In the genomic region with DNA sequence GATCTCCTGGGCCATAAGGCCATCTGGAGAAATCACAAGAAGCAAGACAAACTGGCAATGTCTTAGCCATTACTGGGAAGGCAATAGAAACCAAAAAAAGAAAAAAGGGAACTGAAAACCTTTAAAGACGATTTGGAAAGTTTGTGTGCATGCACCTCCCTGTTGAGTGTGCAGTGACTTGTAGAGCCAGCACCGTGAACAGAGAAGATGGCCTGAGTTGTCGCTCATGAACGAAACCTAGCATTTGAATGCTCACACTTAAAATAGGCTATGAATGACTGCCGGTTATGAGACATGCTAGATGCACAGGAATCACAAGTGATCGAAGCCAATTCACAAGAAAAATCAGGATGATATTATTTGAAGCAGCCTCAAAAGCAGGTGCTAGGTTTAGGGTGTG, we compare ENCODE assay signal across 11 cellular contexts.
DNase-seq lines count a peak whose midpoint lies in the region; ATAC-seq and TF ChIP-seq lines count a peak whose summit lies in the region.
"Had no signal": no experiment of that assay in that cellular context is flagged by ENCODE, and none has a peak within 500 bp of the region (broad histone marks: within the 10 kb centered on the region; RNA-seq: fewer than 3 reads in every experiment).

No MANE protein-coding gene starts in this region.

- H3K4me2 ChIP-seq in SU-DHL-6 (ENCODE audit: low read depth, low read length, poor library complexity, severe bottlenecking) = peak overlapping the region; percentile 33
- H3K4me2 ChIP-seq in mesendoderm (ENCODE audit: low read length) = no peak overlapping the region

- peak; percentile 77 for ATAC-seq in GM18499 (IDR thresholded peaks at IDR 0.05; ENCODE audit: insufficient read depth, unreplicated experiment)
- ATAC-seq in GM21447 (IDR thresholded peaks at IDR 0.05; ENCODE audit: unreplicated experiment) = peak; percentile 84
- ATAC-seq in HG03175 (IDR thresholded peaks at IDR 0.05; ENCODE audit: unreplicated experiment) = peak; percentile 78
- no peak for ATAC-seq in activated CD8-positive, alpha-beta T cell treated with anti-CD3 and anti-CD28 coated beads, Interleukin-2, amount 10 ng/mL, durations not matched to agents 7 days and 5 days

- no peak overlapping the region for H2AK5ac ChIP-seq in mesendoderm (ENCODE audit: low read length)

- no peak overlapping the region for H3K4ac ChIP-seq in mesendoderm (ENCODE audit: low read depth, low read length)

- no peaks in the 10 kb centered on the region for H4K20me1 ChIP-seq in SU-DHL-6 (ENCODE audit: low read depth, low read length)

- no peak overlapping the region for H3K4me3 Mint-ChIP-seq in activated CD8-positive, alpha-beta T cell treated with anti-CD3 and anti-CD28 coated beads, Interleukin-2, amount 10 ng/mL, durations not matched to agents 7 days and 5 days
- H3K4me3 Mint-ChIP-seq: nephron progenitor cell had no signal

- no peaks in the 10 kb centered on the region for H3K9me2 ChIP-seq in SU-DHL-6 (replicated peaks; ENCODE audit: insufficient read depth, low read length)

- H2BK15ac ChIP-seq in mesendoderm (replicated peaks; ENCODE audit: low read depth) = no peak overlapping the region

- H3F3A ChIP-seq in SU-DHL-6 (ENCODE audit: insufficient read depth) = 0 out of 2 replicates have a peak, but pooled peaks cover 6% of the 10 kb centered on the region

- no CpG with 5 or more reads among the region's 6 CpGs for WGBS in mesendoderm (ENCODE audit: extremely low coverage, insufficient coverage, low lambda C conversion rate)

- peaks cover 0 to 6% (median 4%) of the 10 kb centered on the region in 4 donors for H3K4me1 ChIP-seq in tibial artery
- H3K4me1 ChIP-seq in mesendoderm (ENCODE audit: control insufficient read depth, low read depth, low read length) = no peaks in the 10 kb centered on the region

- H3K9ac ChIP-seq in SU-DHL-6 (ENCODE audit: low read length) (0 out of 2 replicates have a peak overlapping the region, but pooled peaks have one; percentile 2), mesendoderm (ENCODE audit: low read length) (no peak overlapping the region)

- CTCF ChIA-PET in activated CD8-positive, alpha-beta T cell treated with anti-CD3 and anti-CD28 coated beads, Interleukin-2, amount 10 ng/mL, durations not matched to agents 7 days and 5 days (lab: Charles Lee) = no interaction called here

- no peak overlapping the region for H2BK5ac ChIP-seq in mesendoderm (ENCODE audit: low read length)

- H2BK120ac ChIP-seq in mesendoderm (ENCODE audit: low read depth, low read length) = no peak overlapping the region

- H3K79me2 ChIP-seq in SU-DHL-6 (ENCODE audit: insufficient read depth, low read length) (no peaks in the 10 kb centered on the region), mesendoderm (ENCODE audit: control insufficient read depth, insufficient read depth, low read length) (no peaks in the 10 kb centered on the region)

- H3K27ac Mint-ChIP-seq in activated CD8-positive, alpha-beta T cell treated with anti-CD3 and anti-CD28 coated beads, Interleukin-2, amount 10 ng/mL, durations not matched to agents 7 days and 5 days = no peak overlapping the region
- H3K27ac Mint-ChIP-seq: nephron progenitor cell had no signal

- H2AFZ ChIP-seq in SU-DHL-6 (ENCODE audit: low read depth, low read length, severe bottlenecking) = no peak overlapping the region

- H3K56ac ChIP-seq in mesendoderm (ENCODE audit: low read length) = no peak overlapping the region

- no peak overlapping the region for H4K5ac ChIP-seq in mesendoderm (ENCODE audit: low read length)

- H3K79me1 ChIP-seq in mesendoderm (ENCODE audit: low read length) = no peaks in the 10 kb centered on the region

- H3K4me3 ChIP-seq in SU-DHL-6 (ENCODE audit: insufficient read depth, low read length, poor library complexity, severe bottlenecking) (peak overlapping the region; percentile 38), tibial artery (no peak overlapping the region), mesendoderm (ENCODE audit: low read length) (no peak overlapping the region)

- no peak overlapping the region for H3K23ac ChIP-seq in mesendoderm (ENCODE audit: low read length)

- H3K36me3 Mint-ChIP-seq in activated CD8-positive, alpha-beta T cell treated with anti-CD3 and anti-CD28 coated beads, Interleukin-2, amount 10 ng/mL, durations not matched to agents 7 days and 5 days (ENCODE audit: low read depth) = peaks cover 2% of the 10 kb centered on the region

- intact Hi-C loops in tibial artery (cut with DNase I; ENCODE audit: low total_unique reads) = no loop called here

- no peaks in the 10 kb centered on the region for H3K9me3 Mint-ChIP-seq in activated CD8-positive, alpha-beta T cell treated with anti-CD3 and anti-CD28 coated beads, Interleukin-2, amount 10 ng/mL, durations not matched to agents 7 days and 5 days (ENCODE audit: insufficient read depth)
- H3K9me3 Mint-ChIP-seq: nephron progenitor cell had no signal

- POLR2A ChIA-PET in activated CD8-positive, alpha-beta T cell treated with anti-CD3 and anti-CD28 coated beads, Interleukin-2, amount 10 ng/mL, durations not matched to agents 7 days and 5 days (lab: Charles Lee) = no interaction called here

- H3K27me3 Mint-ChIP-seq in activated CD8-positive, alpha-beta T cell treated with anti-CD3 and anti-CD28 coated beads, Interleukin-2, amount 10 ng/mL, durations not matched to agents 7 days and 5 days (ENCODE audit: low read depth) = no peaks in the 10 kb centered on the region

- no peaks in the 10 kb centered on the region for H3K27me3 ChIP-seq in SU-DHL-6 (ENCODE audit: low read length)
- H3K27me3 ChIP-seq in tibial artery = peaks cover 0 to 6% of the 10 kb centered on the region in 2 donors
- no peaks in the 10 kb centered on the region for H3K27me3 ChIP-seq in mesendoderm (ENCODE audit: insufficient read depth, low read length, poor library complexity)

- H3K4me1 Mint-ChIP-seq in activated CD8-positive, alpha-beta T cell treated with anti-CD3 and anti-CD28 coated beads, Interleukin-2, amount 10 ng/mL, durations not matched to agents 7 days and 5 days (ENCODE audit: low read depth) = peaks cover 10% of the 10 kb centered on the region
- H3K4me1 Mint-ChIP-seq: nephron progenitor cell had no signal

- DNase-seq in tibial artery (no peak), mesendoderm (no peak), NCI-H1048 (lab: John Stamatoyannopoulos, UW) (no peak)
- no peak for DNase-seq in activated CD8-positive, alpha-beta T cell treated with anti-CD3 and anti-CD28 coated beads, Interleukin-2, amount 10 ng/mL, durations not matched to agents 7 days and 5 days
- DNase-seq: activated CD4-positive, alpha-beta T cell treated with anti-CD3 and anti-CD28 coated beads for 4 hours; nephron progenitor cell had no signal

- peak overlapping the region; percentile 69 for H3K27ac ChIP-seq in SU-DHL-6 (ENCODE audit: low read depth, low read length)
- no peak overlapping the region for H3K27ac ChIP-seq in tibial artery
- H3K27ac ChIP-seq in mesendoderm (ENCODE audit: low read depth, low read length) = no peak overlapping the region
- H3K27ac ChIP-seq: HL-60 had no signal

- H3K36me3 ChIP-seq in SU-DHL-6 (ENCODE audit: low read length) (no peaks in the 10 kb centered on the region), tibial artery (no peaks in the 10 kb centered on the region), mesendoderm (ENCODE audit: control insufficient read depth, insufficient read depth, low read length) (no peaks in the 10 kb centered on the region)

- H3K18ac ChIP-seq in mesendoderm (ENCODE audit: low read length) = no peak overlapping the region

- no peak overlapping the region for H4K8ac ChIP-seq in mesendoderm (ENCODE audit: low read depth, low read length)

- TF ChIP-seq CTCF in SU-DHL-6 (IDR thresholded peaks at IDR 0.05; ENCODE audit: insufficient read depth, low read length, poor library complexity, severe bottlenecking) (no peak), tibial artery (IDR thresholded peaks at IDR 0.05) (no peak)

- H3K9me3 ChIP-seq in SU-DHL-6 (ENCODE audit: insufficient read depth, low read length) = peaks cover 6% of the 10 kb centered on the region; the same call in 1 of the 2 replicates
- H3K9me3 ChIP-seq in tibial artery = no peaks in the 10 kb centered on the region
